ENCODE assay signal across 9 cellular contexts in genomic region chr10:69389827-69390490, GRCh38. TPM values are rescaled to one million over a fixed set of nuclear protein-coding genes. Genes with fewer than 3 reads are reported as not detected.
DNase-seq lines count a peak whose midpoint lies in the region; ATAC-seq and TF ChIP-seq lines count a peak whose summit lies in the region.
"Had no signal": no experiment of that assay in that cellular context is flagged by ENCODE, and none has a peak within 500 bp of the region (broad histone marks: within the 10 kb centered on the region; RNA-seq: fewer than 3 reads in every experiment).

No MANE protein-coding gene starts in this region.

- POLR2A ChIA-PET in activated CD4-positive, alpha-beta T cell treated with anti-CD3 and anti-CD28 coated beads for 36 hours (lab: Charles Lee): interaction anchor here (0.6 to 0.7 kb wide), 2 partner anchors 14 to 174 kb away, joined by 3 read pairs; no protein-coding TSS in a partner anchor
- POLR2A ChIA-PET in PC-9 (lab: Charles Lee; ENCODE audit: unreplicated experiment): interaction anchor here (0.5 to 0.6 kb wide), 5 partner anchors 29 to 1706 kb away, joined by 3 to 21 read pairs (median 6); no protein-coding TSS in a partner anchor

- TF ChIP-seq POLR2A in esophagus muscularis mucosa (IDR thresholded peaks at IDR 0.05; ENCODE audit: low read depth): no peak

- H3K4me3 ChIP-seq in PC-9: no peak overlapping the region
- H3K4me3 ChIP-seq in esophagus muscularis mucosa: no peak overlapping the region
- no peak overlapping the region for H3K4me3 ChIP-seq in skeletal muscle tissue (ENCODE audit: low read length in 3 of 3)

- CTCF ChIA-PET in activated CD4-positive, alpha-beta T cell treated with anti-CD3 and anti-CD28 coated beads for 36 hours (lab: Charles Lee): interaction anchor here (0.6 to 4.7 kb wide), 15 partner anchors 9 to 204 kb away, joined by 3 to 106 read pairs (median 4); no protein-coding TSS in a partner anchor
- CTCF ChIA-PET in PC-9 (lab: Charles Lee): interaction anchor here (0.9 to 1.6 kb wide), 5 partner anchors 15 to 156 kb away, joined by 3 to 4 read pairs (median 3); no protein-coding TSS in a partner anchor

- H3K27ac Mint-ChIP-seq in activated CD4-positive, alpha-beta T cell treated with anti-CD3 and anti-CD28 coated beads for 36 hours: peak overlapping the region; percentile 2

- H3F3A ChIP-seq in PC-9 (ENCODE audit: insufficient read depth, low read depth): peaks cover 46% of the 10 kb centered on the region

- ATAC-seq in activated CD4-positive, alpha-beta T cell treated with anti-CD3 and anti-CD28 coated beads for 36 hours: no peak
- no peak for ATAC-seq in GM21528 (IDR thresholded peaks at IDR 0.05; ENCODE audit: low FRiP score, unreplicated experiment)

- H3K9ac ChIP-seq in skeletal muscle tissue (ENCODE audit: low read depth in 1 of 3, low read length in 3 of 3): peak overlapping the region in 1 of 3 donors; percentile 16

- H3K27me3 ChIP-seq in PC-9 (ENCODE audit: insufficient read depth, low read depth) (no peaks in the 10 kb centered on the region), esophagus muscularis mucosa (no peaks in the 10 kb centered on the region), skeletal muscle tissue (ENCODE audit: control insufficient read depth in 3 of 3, insufficient read depth in 3 of 3, low read length in 3 of 3) (no peaks in the 10 kb centered on the region)

- no peaks in the 10 kb centered on the region for H3K9me3 ChIP-seq in PC-9 (ENCODE audit: insufficient read depth, low read depth)
- no peaks in the 10 kb centered on the region for H3K9me3 ChIP-seq in esophagus muscularis mucosa
- no peaks in the 10 kb centered on the region for H3K9me3 ChIP-seq in skeletal muscle tissue (ENCODE audit: control insufficient read depth in 3 of 3, low read length in 3 of 3)
- H3K9me3 ChIP-seq: Caco-2 had no signal

- BruUV-seq in PC-9 (replicated peaks; lab: Mats Ljungman, UMichigan): TSS peak; percentile 79

- no peaks in the 10 kb centered on the region for H3K9me2 ChIP-seq in PC-9 (ENCODE audit: insufficient read depth)

- peaks cover 62% of the 10 kb centered on the region for H3K36me3 Mint-ChIP-seq in activated CD4-positive, alpha-beta T cell treated with anti-CD3 and anti-CD28 coated beads for 36 hours (ENCODE audit: low read depth)

- peaks cover 55% of the 10 kb centered on the region for H3K4me1 ChIP-seq in PC-9 (replicated peaks; ENCODE audit: insufficient read depth)
- peaks cover 10 to 27% (median 23%) of the 10 kb centered on the region in 4 donors for H3K4me1 ChIP-seq in esophagus muscularis mucosa
- H3K4me1 ChIP-seq in skeletal muscle tissue (ENCODE audit: control insufficient read depth in 3 of 3, insufficient read depth in 3 of 3, low read length in 3 of 3): peaks cover 4 to 21% (median 14%) of the 10 kb centered on the region in 3 donors

- peaks cover 19% of the 10 kb centered on the region for H3K4me1 Mint-ChIP-seq in activated CD4-positive, alpha-beta T cell treated with anti-CD3 and anti-CD28 coated beads for 36 hours

- TF ChIP-seq EP300 in esophagus muscularis mucosa (IDR thresholded peaks at IDR 0.05): no peak

- intact Hi-C loops in activated CD4-positive, alpha-beta T cell treated with anti-CD3 and anti-CD28 coated beads for 36 hours (cut with DNase I, micrococcal nuclease): no loop called here
- intact Hi-C loops in PC-9 (cut with micrococcal nuclease; ENCODE audit: unreplicated experiment): loop anchor here (2.0 to 5.0 kb wide), 2 partner anchors 71 to 403 kb away; partner anchors contain the start of gene KIFBP
- intact Hi-C loops in esophagus muscularis mucosa (cut with DNase I): no loop called here

- H3K36me3 ChIP-seq in PC-9 (ENCODE audit: low read depth) (peaks cover 16% of the 10 kb centered on the region; the same call in 1 of the 2 replicates), esophagus muscularis mucosa (peaks cover 37 to 98% (median 87%) of the 10 kb centered on the region in 4 donors), skeletal muscle tissue (ENCODE audit: control insufficient read depth in 3 of 3, insufficient read depth in 3 of 3, low read length in 3 of 3) (peaks cover 56 to 76% (median 58%) of the 10 kb centered on the region in 3 donors)

- H4K20me1 ChIP-seq in PC-9 (ENCODE audit: insufficient read depth): no peaks in the 10 kb centered on the region

- H2AFZ ChIP-seq in PC-9: no peak overlapping the region

- DNase-seq in activated CD4-positive, alpha-beta T cell treated with anti-CD3 and anti-CD28 coated beads for 36 hours: peak; percentile 28
- no peak for DNase-seq in activated CD4-positive, alpha-beta T cell treated with anti-CD3 and anti-CD28 coated beads, Interleukin-2, amount 50 U/mL, for 48 hours
- peak; percentile 80 to 81 for DNase-seq in PC-9
- DNase-seq in esophagus muscularis mucosa (ENCODE audit: extremely low spot score): no peak
- no peak for DNase-seq in Ammon's horn (ENCODE audit: low spot score)
- no peak for DNase-seq in activated CD4-positive, CD25-positive, alpha-beta regulatory T cell (lab: John Stamatoyannopoulos, UW)
- DNase-seq: Caco-2 had no signal

- H3K79me2 ChIP-seq in PC-9 (ENCODE audit: low read depth): peaks cover 15% of the 10 kb centered on the region; the same call in 1 of the 2 replicates

- H3K9me3 Mint-ChIP-seq in activated CD4-positive, alpha-beta T cell treated with anti-CD3 and anti-CD28 coated beads for 36 hours (ENCODE audit: low read depth): no peaks in the 10 kb centered on the region

- TF ChIP-seq CTCF in PC-9 (conservative IDR thresholded peaks at IDR 0.05): no peak
- TF ChIP-seq CTCF in esophagus muscularis mucosa (IDR thresholded peaks at IDR 0.05): no peak

- WGBS in esophagus muscularis mucosa: 64% methylated on average over 8 of the region's 8 CpGs

- peak overlapping the region; percentile 68 for H3K27ac ChIP-seq in PC-9
- H3K27ac ChIP-seq in esophagus muscularis mucosa (replicated peaks in 1 of 4): peak overlapping the region in 3 of 4 donors; percentile 24 to 53 (median 42)
- peak overlapping the region; percentile 5 for H3K27ac ChIP-seq in skeletal muscle tissue (ENCODE audit: low read depth, low read length)

- peak overlapping the region; percentile 54 for H3K4me2 ChIP-seq in PC-9

- no peaks in the 10 kb centered on the region for H3K27me3 Mint-ChIP-seq in activated CD4-positive, alpha-beta T cell treated with anti-CD3 and anti-CD28 coated beads for 36 hours

- H3K4me3 Mint-ChIP-seq in activated CD4-positive, alpha-beta T cell treated with anti-CD3 and anti-CD28 coated beads for 36 hours: no peak overlapping the region

RNA-seq across cellular contexts. Expression of gene TACR2, which starts 26.8 kb away (rescaled TPM):
- not detected for total RNA-seq in activated CD4-positive, alpha-beta T cell treated with anti-CD3 and anti-CD28 coated beads for 36 hours
- total RNA-seq in PC-9 (2021) (0.23 TPM in 1 of 2 replicates, not detected in the other), esophagus muscularis mucosa (10 to 100 TPM; 51.4 to 72.6 (median 68.1) TPM), skeletal muscle tissue (not detected)

Comparison
In these comparisons a context has a peak if more than half of its experiments do, and no peak if none do; other contexts are left out.
1. DNase-seq: peak in activated CD4-positive, alpha-beta T cell treated with anti-CD3 and anti-CD28 coated beads for 36 hours (single experiment) and PC-9 (2 of 2); none in activated CD4-positive, alpha-beta T cell treated with anti-CD3 and anti-CD28 coated beads, Interleukin-2, amount 50 U/mL, for 48 hours (0 of 2), esophagus muscularis mucosa (single experiment), Ammon's horn (single experiment) and activated CD4-positive, CD25-positive, alpha-beta regulatory T cell (0 of 4).
2. H3K27ac ChIP-seq: peak in every context shown above with its lines; median percentile 68 in PC-9; 42 in esophagus muscularis mucosa; 5 in skeletal muscle tissue.
3. RNA of gene TACR2, which starts 26.8 kb away (total RNA-seq): 51.4 to 72.6 TPM in esophagus muscularis mucosa; 0.23 TPM in PC-9, not detected in activated CD4-positive, alpha-beta T cell treated with anti-CD3 and anti-CD28 coated beads for 36 hours and not detected in skeletal muscle tissue (single experiment); every median in the first group is over 10 times any median in the second.